ENCODE assay signal across 25 cellular contexts in genomic region chr11:35115688-35116030, GRCh38. TPM values are rescaled to one million over a fixed set of nuclear protein-coding genes. Genes with fewer than 3 reads are reported as not detected.
DNase-seq lines count a peak whose midpoint lies in the region; ATAC-seq, FAIRE-seq and TF ChIP-seq lines count a peak whose summit lies in the region.
"Had no signal": no experiment of that assay in that cellular context is flagged by ENCODE, and none has a peak within 500 bp of the region (broad histone marks: within the 10 kb centered on the region; RNA-seq: fewer than 3 reads in every experiment).

No MANE protein-coding gene starts in this region.

- H3K27ac ChIP-seq in OCI-LY7 (ENCODE audit: low read depth, low read length, poor library complexity, severe bottlenecking) = peak overlapping the region; percentile 52
- H3K27ac ChIP-seq in epithelial cell of prostate = peak overlapping the region; percentile 75
- H3K27ac ChIP-seq: 22Rv1, prostate gland, tibial nerve had no signal

- POLR2A ChIA-PET in OCI-LY7 (lab: Charles Lee) = interaction anchor here (0.7 to 4.0 kb wide), 6 partner anchors 12 to 71 kb away, joined by 3 to 23 read pairs (median 4); no protein-coding TSS in a partner anchor
- POLR2A ChIA-PET in activated CD4-positive, alpha-beta memory T cell treated with anti-CD3 and anti-CD28 coated beads, Interleukin-2, amount 10 ng/mL, durations not matched to agents 7 days and 5 days (lab: Charles Lee) = no interaction called here

- H3K9me3 Mint-ChIP-seq in activated CD4-positive, alpha-beta memory T cell treated with anti-CD3 and anti-CD28 coated beads, Interleukin-2, amount 10 ng/mL, durations not matched to agents 7 days and 5 days = no peaks in the 10 kb centered on the region
- H3K9me3 Mint-ChIP-seq: activated naive CD8-positive, alpha-beta T cell treated with anti-CD3 and anti-CD28 coated beads, Interleukin-2, amount 50 U/mL, for 24 hours; brain had no signal

- H3K79me2 ChIP-seq in OCI-LY7 (ENCODE audit: insufficient read depth, low read depth, low read length) = no peaks in the 10 kb centered on the region

- no peak for FAIRE-seq in urothelium cell line (lab: Jason Lieb, UNC)
- FAIRE-seq: small intestine had no signal

- peak; percentile 3 for DNase-seq in DMS 273 (lab: John Stamatoyannopoulos, UW; ENCODE audit: unreplicated experiment)
- DNase-seq in DMS 273 treated with DMSO at 0.1 percent for 48 hours (lab: John Stamatoyannopoulos, UW) = no peak
- DNase-seq in OCI-LY7 (ENCODE audit: low spot score) = peak; percentile 44
- no peak for DNase-seq in epithelial cell of prostate (ENCODE audit: low read depth, low spot score)
- DNase-seq in urothelium cell line (ENCODE audit: low spot score) = peak; percentile 32
- DNase-seq in GM19240 (ENCODE audit: insufficient read length, low spot score) = no peak
- no peak for DNase-seq in activated CD4-positive, alpha-beta memory T cell treated with anti-CD3 and anti-CD28 coated beads, Interleukin-2, amount 10 ng/mL, durations not matched to agents 7 days and 5 days
- DNase-seq: activated effector memory CD4-positive, alpha-beta T cell treated with Interleukin-2 at 50 U/mL for 16 hours; activated naive CD8-positive, alpha-beta T cell treated with anti-CD3 and anti-CD28 coated beads, Interleukin-2, amount 50 U/mL, for 24 hours; AML-193; COR-L47; cortex of kidney; immature natural killer cell; left ventricle myocardium superior; MM.1S; NCI-H2081; NCI-H524; small intestine; stimulated activated CD4-positive, alpha-beta T cell treated with anti-CD3 and anti-CD28 coated beads, Interleukin-4, amount 100 ng/mL, for 1 hour had no signal

- CTCF ChIA-PET in OCI-LY7 (lab: Charles Lee; ENCODE audit: unreplicated experiment) = no interaction called here
- CTCF ChIA-PET in activated CD4-positive, alpha-beta memory T cell treated with anti-CD3 and anti-CD28 coated beads, Interleukin-2, amount 10 ng/mL, durations not matched to agents 7 days and 5 days (lab: Charles Lee) = no interaction called here

- no peak overlapping the region for H3K4me3 Mint-ChIP-seq in activated CD4-positive, alpha-beta memory T cell treated with anti-CD3 and anti-CD28 coated beads, Interleukin-2, amount 10 ng/mL, durations not matched to agents 7 days and 5 days
- H3K4me3 Mint-ChIP-seq: activated naive CD8-positive, alpha-beta T cell treated with anti-CD3 and anti-CD28 coated beads, Interleukin-2, amount 50 U/mL, for 24 hours; brain; immature natural killer cell; stimulated activated naive CD8-positive, alpha-beta T cell treated with anti-CD3 and anti-CD28 coated beads, Interleukin-15, Interleukin-2, amounts not matched to agents 100 ng/mL and 50 ng/mL, for 24 hours had no signal

- no peak for ATAC-seq in GM21737 (IDR thresholded peaks at IDR 0.05; ENCODE audit: unreplicated experiment)

- H3K36me3 ChIP-seq in OCI-LY7 (ENCODE audit: insufficient read depth, low read length) = no peaks in the 10 kb centered on the region
- H3K36me3 ChIP-seq: prostate gland, tibial nerve had no signal

- peak overlapping the region; percentile 64 for H3K4me2 ChIP-seq in OCI-LY7 (ENCODE audit: low read length)

- peaks cover 29% of the 10 kb centered on the region for H3K4me1 Mint-ChIP-seq in activated CD4-positive, alpha-beta memory T cell treated with anti-CD3 and anti-CD28 coated beads, Interleukin-2, amount 10 ng/mL, durations not matched to agents 7 days and 5 days

- H3K4me1 ChIP-seq in OCI-LY7 (ENCODE audit: insufficient read depth, low read length, poor library complexity, severe bottlenecking) = peaks cover 79% of the 10 kb centered on the region
- H3K4me1 ChIP-seq: prostate gland had no signal

- peak overlapping the region; percentile 60 for H2AFZ ChIP-seq in OCI-LY7 (ENCODE audit: low read length)

- H3K27me3 Mint-ChIP-seq in activated CD4-positive, alpha-beta memory T cell treated with anti-CD3 and anti-CD28 coated beads, Interleukin-2, amount 10 ng/mL, durations not matched to agents 7 days and 5 days = peaks cover 21% of the 10 kb centered on the region

- H3K36me3 Mint-ChIP-seq in activated CD4-positive, alpha-beta memory T cell treated with anti-CD3 and anti-CD28 coated beads, Interleukin-2, amount 10 ng/mL, durations not matched to agents 7 days and 5 days (ENCODE audit: low read depth) = peaks cover 7% of the 10 kb centered on the region
- H3K36me3 Mint-ChIP-seq: brain, immature natural killer cell had no signal

- H3K27ac Mint-ChIP-seq in activated CD4-positive, alpha-beta memory T cell treated with anti-CD3 and anti-CD28 coated beads, Interleukin-2, amount 10 ng/mL, durations not matched to agents 7 days and 5 days = no peak overlapping the region
- H3K27ac Mint-ChIP-seq: activated naive CD8-positive, alpha-beta T cell treated with anti-CD3 and anti-CD28 coated beads, Interleukin-2, amount 50 U/mL, for 24 hours; brain; immature natural killer cell; stimulated activated naive CD8-positive, alpha-beta T cell treated with anti-CD3 and anti-CD28 coated beads, Interleukin-15, Interleukin-2, amounts not matched to agents 100 ng/mL and 50 ng/mL, for 24 hours had no signal

- BruUV-seq in OCI-LY7 (replicated peaks; lab: Mats Ljungman, UMichigan) = no TSS peak

- no peaks in the 10 kb centered on the region for H3K9me2 ChIP-seq in OCI-LY7 (ENCODE audit: insufficient read depth, low read length)

- no peaks in the 10 kb centered on the region for H4K20me1 ChIP-seq in OCI-LY7 (ENCODE audit: insufficient read depth, low read length)

- H3K9me3 ChIP-seq in OCI-LY7 (ENCODE audit: low read length) = no peaks in the 10 kb centered on the region
- H3K9me3 ChIP-seq: prostate gland, tibial nerve had no signal

- H3K4me3 ChIP-seq in OCI-LY7 (ENCODE audit: low read depth, low read length, poor library complexity, severe bottlenecking) = peak overlapping the region; percentile 16
- H3K4me3 ChIP-seq: prostate gland, tibial nerve had no signal

- intact Hi-C loops in OCI-LY7 (cut with micrococcal nuclease; ENCODE audit: unreplicated experiment) = no loop called here

- TF ChIP-seq CTCF in OCI-LY7 (conservative IDR thresholded peaks at IDR 0.05; ENCODE audit: low read length) = no peak

RNA-seq across cellular contexts. Expression of gene CD44, which starts 23.3 kb away (rescaled TPM):
- total RNA-seq in OCI-LY7 (2014; rRNA removed; shearing (Covaris generic)) = not detected in 2 replicates
- 0.07 and 0.55 TPM in 2 replicates for total RNA-seq in OCI-LY7 (2022)
- 100 to 1,000 TPM; 634 to 645 TPM for total RNA-seq in activated CD4-positive, alpha-beta memory T cell treated with anti-CD3 and anti-CD28 coated beads, Interleukin-2, amount 10 ng/mL, durations not matched to agents 7 days and 5 days

Comparison
In these comparisons a context has a peak if more than half of its experiments do, and no peak if none do; other contexts are left out.
1. DNase-seq: peak in DMS 273 (single experiment), OCI-LY7 (single experiment) and urothelium cell line (single experiment); none in DMS 273 treated with DMSO at 0.1 percent for 48 hours (single experiment), epithelial cell of prostate (single experiment), GM19240 (single experiment) and activated CD4-positive, alpha-beta memory T cell treated with anti-CD3 and anti-CD28 coated beads, Interleukin-2, amount 10 ng/mL, durations not matched to agents 7 days and 5 days (single experiment).
2. RNA of gene CD44, which starts 23.3 kb away (total RNA-seq): 634 to 645 TPM in activated CD4-positive, alpha-beta memory T cell treated with anti-CD3 and anti-CD28 coated beads, Interleukin-2, amount 10 ng/mL, durations not matched to agents 7 days and 5 days; 0.07 to 0.55 TPM in OCI-LY7; every median in the first group is over 100 times any median in the second.